Comparison of ENCODE assay signal across 8 cellular contexts in genomic region chr14:72894323-72894622, GRCh38. TPM values are rescaled to one million over a fixed set of nuclear protein-coding genes. Genes with fewer than 3 reads are reported as not detected.
DNase-seq lines count a peak whose midpoint lies in the region; ATAC-seq and TF ChIP-seq lines count a peak whose summit lies in the region.

No MANE protein-coding gene starts in this region.

- H3K4me1 ChIP-seq in SJCRH30 (no peaks in the 10 kb centered on the region), psoas muscle (peaks cover 31% of the 10 kb centered on the region)

- WGBS in psoas muscle, 3 donors = 0 to 1% (median 0%) methylated on average over 11 of the region's 11 CpGs

- DNase-seq in G401 (ENCODE audit: low spot score) = peak; percentile 57
- no peak for DNase-seq in SJCRH30
- DNase-seq in fibroblast of mammary gland (ENCODE audit: low read depth) = no peak
- no peak for DNase-seq in psoas muscle
- no peak for DNase-seq in NCI-H69 (lab: John Stamatoyannopoulos, UW)
- no peak for DNase-seq in NCI-H748 treated with DMSO at 0.1 percent for 48 hours (lab: John Stamatoyannopoulos, UW)

- H3K27ac ChIP-seq in SJCRH30 = no peak overlapping the region
- peak overlapping the region; percentile 92 for H3K27ac ChIP-seq in psoas muscle

- intact Hi-C loops in psoas muscle (cut with DNase I) = loop anchor here in 1 of 2 donors (5.0 kb wide), 4 partner anchors 82 to 277 kb away; no protein-coding TSS in a partner anchor

- no peak for ATAC-seq in psoas muscle
- ATAC-seq in GM18498 (IDR thresholded peaks at IDR 0.05; ENCODE audit: unreplicated experiment) = no peak
- ATAC-seq in HG03469 (IDR thresholded peaks at IDR 0.05; ENCODE audit: unreplicated experiment) = no peak

- TF ChIP-seq CTCF in fibroblast of mammary gland (conservative IDR thresholded peaks at IDR 0.05; ENCODE audit: control insufficient read depth, insufficient read depth, low read depth, low read length) = no peak
- TF ChIP-seq CTCF in psoas muscle (IDR thresholded peaks at IDR 0.05) = no peak

- in situ Hi-C loops in G401 (cut with HindIII; ENCODE audit: low sequenced_read_pairs) = no loop called here

- H3K27me3 ChIP-seq in SJCRH30 (peaks cover 24% of the 10 kb centered on the region), psoas muscle (ENCODE audit: insufficient read depth in 3 of 3, low read length in 2 of 3) (peaks cover 0 to 7% (median 0%) of the 10 kb centered on the region in 3 donors)

- H3K9me3 ChIP-seq in SJCRH30 (replicated peaks) (no peaks in the 10 kb centered on the region), psoas muscle (no peaks in the 10 kb centered on the region)

- H3K36me3 ChIP-seq in SJCRH30 (no peaks in the 10 kb centered on the region), psoas muscle (ENCODE audit: insufficient read depth in 1 of 2, low read depth in 1 of 2) (no peaks in the 10 kb centered on the region)

- peak overlapping the region; percentile 62 for H3K4me3 ChIP-seq in SJCRH30
- peak overlapping the region; percentile 86 for H3K4me3 ChIP-seq in fibroblast of mammary gland (ENCODE audit: control insufficient read depth, low read depth, low read length)
- peak overlapping the region; percentile 96 for H3K4me3 ChIP-seq in psoas muscle

RNA-seq across cellular contexts. Expression of gene DPF3, which starts 0.4 kb away (rescaled TPM):
- not detected in 2 replicates for total RNA-seq in G401 (2014; rRNA removed; shearing (Covaris generic))
- total RNA-seq in SJCRH30 (2014; rRNA removed; shearing (Covaris generic)) = 0.25 and 0.79 TPM in 2 replicates
- 10 to 100 TPM; 19.4 to 25.3 (median 23.1) TPM for total RNA-seq in psoas muscle
- polyA plus RNA-seq in psoas muscle = 10 to 100 TPM in 2 of 3 donors, 1 to 10 TPM in 1; 2.3 to 14.9 (median 10.2) TPM

RNA-seq across cellular contexts. Expression of gene DCAF4, which starts 32.0 kb away (rescaled TPM):
- total RNA-seq in G401 (2014; rRNA removed; shearing (Covaris generic)) = 17.0 and 24.8 TPM in 2 replicates
- 16.1 and 17.0 TPM in 2 replicates for total RNA-seq in SJCRH30 (2014; rRNA removed; shearing (Covaris generic))
- 10 to 100 TPM; 14.3 to 26.0 (median 18.3) TPM for total RNA-seq in psoas muscle
- polyA plus RNA-seq in psoas muscle = 10 to 100 TPM; 11.1 to 21.4 (median 14.2) TPM

Comparison
In these comparisons a context has a peak if more than half of its experiments do, and no peak if none do; other contexts are left out.
1. RNA of gene DPF3, which starts 0.4 kb away (total RNA-seq): 19.4 to 25.3 TPM in psoas muscle; 0.25 to 0.79 TPM in SJCRH30 and not detected in G401; every median in the first group is over 10 times any median in the second.
2. Peak in every context shown above with its lines, with median percentiles within 50 percentile points of each other: H3K4me3 ChIP-seq.